In the genomic region with DNA sequence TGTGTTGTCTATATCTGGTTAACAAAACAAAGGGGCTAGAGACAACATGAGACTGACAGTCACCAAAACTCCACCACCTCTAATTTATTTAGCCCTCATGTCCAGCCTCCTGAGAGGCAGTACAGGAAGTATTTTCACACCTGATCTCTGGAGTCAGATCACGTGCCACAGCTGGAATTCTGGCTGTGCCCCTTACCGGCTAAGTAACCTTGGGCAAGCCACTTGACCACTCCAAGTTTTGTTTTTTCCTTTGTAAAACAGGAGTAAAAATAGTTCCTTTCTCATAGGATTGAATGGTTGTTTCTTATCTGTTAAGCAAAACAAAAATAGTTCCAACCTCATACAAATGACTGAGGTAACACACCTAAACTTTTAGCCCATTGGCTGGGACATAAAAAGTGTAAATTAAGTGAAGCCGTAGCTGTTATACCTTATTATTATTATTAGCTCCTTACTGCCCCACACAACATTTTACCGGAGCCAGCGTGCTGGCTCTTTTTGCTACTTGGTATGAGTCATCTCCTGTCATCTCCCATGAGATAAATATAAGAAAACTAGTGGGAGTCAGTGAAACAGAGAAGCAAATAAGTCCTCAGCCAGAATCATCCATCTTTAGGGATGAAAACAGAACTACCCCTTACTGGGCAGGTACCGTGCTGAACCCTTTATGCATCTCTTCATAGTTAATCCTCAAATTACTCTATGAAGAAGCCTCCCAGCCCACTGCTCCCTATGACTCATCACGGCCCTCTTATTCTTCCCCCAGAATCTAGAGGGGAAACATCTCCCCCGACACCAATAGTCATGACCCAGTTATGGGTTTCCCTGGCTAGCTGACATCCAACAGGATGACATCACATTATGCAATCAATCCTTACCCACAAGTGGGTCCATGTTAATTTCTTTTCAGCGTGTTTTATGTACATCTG, we compare ENCODE assay signal across 12 cellular contexts. TPM values are rescaled to one million over a fixed set of nuclear protein-coding genes. Genes with fewer than 3 reads are reported as not detected.
DNase-seq lines count a peak whose midpoint lies in the region; ATAC-seq, FAIRE-seq and TF ChIP-seq lines count a peak whose summit lies in the region.
"Had no signal": no experiment of that assay in that cellular context is flagged by ENCODE, and none has a peak within 500 bp of the region (broad histone marks: within the 10 kb centered on the region; RNA-seq: fewer than 3 reads in every experiment).

No MANE protein-coding gene starts in this region.

- no peak overlapping the region for H3K27ac Mint-ChIP-seq in immature natural killer cell
- H3K27ac Mint-ChIP-seq: natural killer cell; T-helper 2 cell treated with Interferon-gamma antibody and Interleukin-4, amounts not matched to agents 5 μg/mL and 100 μg/mL, for 36 hours had no signal

- no peaks in the 10 kb centered on the region for H3K9me3 ChIP-seq in cardiac muscle cell (ENCODE audit: low read depth)
- H3K9me3 ChIP-seq in stomach = no peaks in the 10 kb centered on the region

- no peak for FAIRE-seq in H54 (lab: Jason Lieb, UNC)

- H3K27ac ChIP-seq in cardiac muscle cell (peak overlapping the region; percentile 96), stomach (peak overlapping the region; percentile 46 to 87 (median 84))
- H3K27ac ChIP-seq: HL-60 had no signal

- no peaks in the 10 kb centered on the region for H3K4me1 Mint-ChIP-seq in immature natural killer cell
- H3K4me1 Mint-ChIP-seq: natural killer cell had no signal

- 39 to 70% (median 58%) methylated on average over 9 of the region's 9 CpGs for WGBS in stomach, 5 donors

- H3K27me3 Mint-ChIP-seq in immature natural killer cell (ENCODE audit: low read depth in 3 of 3) = peaks cover 2 to 5% (median 3%) of the 10 kb centered on the region in 3 donors

- no peak overlapping the region for H3K4me3 ChIP-seq in cardiac muscle cell
- H3K4me3 ChIP-seq in stomach = no peak overlapping the region

- DNase-seq in H54 (ENCODE audit: insufficient read length, low spot score) (peak; percentile 58), amniotic epithelial cell (ENCODE audit: low read depth) (peak; percentile 93), cardiac muscle cell (ENCODE audit: low read depth in 1 of 2, low spot score in 1 of 2) (peak; percentile 25 to 82), stomach (no peak), immature natural killer cell (no peak)
- DNase-seq: natural killer cell, NCI-H2171 treated with DMSO at 0.1 percent for 48 hours had no signal

- H3K36me3 ChIP-seq in cardiac muscle cell (no peaks in the 10 kb centered on the region), stomach (no peaks in the 10 kb centered on the region)

- H3K4me1 ChIP-seq in cardiac muscle cell (ENCODE audit: low read depth) (peaks cover 65% of the 10 kb centered on the region), stomach (peaks cover 32 to 60% (median 51%) of the 10 kb centered on the region in 4 donors)

- TF ChIP-seq CTCF in cardiac muscle cell (IDR thresholded peaks at IDR 0.05; ENCODE audit: low read depth, low read length) (no peak), stomach (IDR thresholded peaks at IDR 0.05) (no peak)

- no peaks in the 10 kb centered on the region for H3K36me3 Mint-ChIP-seq in immature natural killer cell
- H3K36me3 Mint-ChIP-seq: natural killer cell had no signal

- ATAC-seq in GM19467 (IDR thresholded peaks at IDR 0.05; ENCODE audit: unreplicated experiment) (no peak), HG02840 (IDR thresholded peaks at IDR 0.05; ENCODE audit: low FRiP score, unreplicated experiment) (no peak), HG03342 (IDR thresholded peaks at IDR 0.05; ENCODE audit: unreplicated experiment) (no peak)
- ATAC-seq: natural killer cell had no signal

- TF ChIP-seq POLR2A in H54 (IDR thresholded peaks at IDR 0.05; ENCODE audit: low read depth, low read length) (no peak), stomach (IDR thresholded peaks at IDR 0.05) (no peak)

- H3K4me3 Mint-ChIP-seq in immature natural killer cell = no peak overlapping the region
- H3K4me3 Mint-ChIP-seq: natural killer cell; T-helper 2 cell treated with Interferon-gamma antibody and Interleukin-4, amounts not matched to agents 5 μg/mL and 100 μg/mL, for 36 hours had no signal

- H3K27me3 ChIP-seq in cardiac muscle cell (no peaks in the 10 kb centered on the region), stomach (no peaks in the 10 kb centered on the region)

- no peaks in the 10 kb centered on the region for H3K9me3 Mint-ChIP-seq in immature natural killer cell
- H3K9me3 Mint-ChIP-seq: natural killer cell; T-helper 2 cell treated with Interferon-gamma antibody and Interleukin-4, amounts not matched to agents 5 μg/mL and 100 μg/mL, for 36 hours had no signal

- intact Hi-C loops in stomach (cut with DNase I; ENCODE audit: low total_unique reads) = no loop called here

- no peak for TF ChIP-seq EP300 in stomach (IDR thresholded peaks at IDR 0.05)

RNA-seq across cellular contexts. Expression of a gene that starts 44.9 kb away (rescaled TPM):
- total RNA-seq in cardiac muscle cell (51.7 and 90.7 TPM in 2 replicates), stomach (10 to 100 TPM in 3 of 5 donors, 1 to 10 TPM in 2; 1.2 to 50.0 (median 12.8) TPM)
- polyA plus RNA-seq in cardiac muscle cell (52.1 and 81.4 TPM in 2 replicates), stomach (10 to 100 TPM in 2 of 3 donors, 1 to 10 TPM in 1; 8.4 to 21.1 (median 13.9) TPM), immature natural killer cell (not detected)
- total RNA-seq: natural killer cell had no signal

Comparison
In these comparisons a context has a peak if more than half of its experiments do, and no peak if none do; other contexts are left out.
1. DNase-seq: peak in H54 (single experiment), amniotic epithelial cell (single experiment) and cardiac muscle cell (2 of 2); none in stomach (single experiment) and immature natural killer cell (0 of 3).
2. RNA of a gene that starts 44.9 kb away (polyA plus RNA-seq): 52.1 to 81.4 TPM in cardiac muscle cell and 8.4 to 21.1 TPM in stomach; not detected in immature natural killer cell; every median in the first group is over 4 times any median in the second.